ENCODE assay signal across 1 cellular context in the genomic region with DNA sequence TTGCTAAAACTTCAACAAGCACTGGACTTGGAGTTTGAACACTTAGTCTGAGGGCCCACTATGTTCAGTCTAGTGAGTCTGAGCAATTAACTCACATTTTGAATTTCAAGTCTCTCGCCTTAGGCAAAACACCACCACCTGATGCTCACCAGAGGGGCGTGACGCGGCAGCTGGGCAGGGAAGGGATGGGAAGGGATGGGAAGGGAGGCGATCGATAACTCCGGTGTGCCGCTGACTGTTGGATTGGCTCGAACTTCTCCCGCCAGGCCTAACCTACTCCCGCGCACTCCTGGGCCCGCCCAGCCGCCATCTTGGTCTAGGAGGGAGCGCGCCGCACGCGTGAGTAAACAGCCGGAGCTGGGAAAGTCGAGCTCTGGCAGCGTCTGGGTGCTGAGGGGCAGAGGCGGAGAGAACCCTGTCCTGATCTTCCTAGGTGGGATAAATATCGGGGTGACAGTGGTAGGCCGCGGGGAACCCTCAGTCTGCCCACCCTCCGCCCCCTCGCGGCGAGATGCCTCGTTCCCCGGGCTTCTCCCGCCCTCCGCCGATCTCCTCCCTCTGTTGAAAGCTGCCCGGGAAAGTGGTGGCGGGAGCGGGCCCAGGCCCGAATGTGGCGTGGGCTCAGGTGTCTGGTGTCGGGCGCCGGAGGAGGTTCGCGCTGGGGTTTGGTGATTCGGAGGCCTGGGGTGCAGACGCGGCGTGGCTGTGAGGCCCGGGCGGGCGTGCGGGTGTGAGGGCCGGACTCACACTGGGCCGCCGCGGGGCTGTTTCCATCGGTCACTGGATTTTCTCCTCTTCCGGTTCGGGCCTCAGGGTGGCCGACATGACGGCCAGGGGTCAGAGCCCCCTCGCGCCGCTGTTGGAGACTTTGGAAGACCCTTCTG.
TF ChIP-seq lines count a peak whose summit lies in the region.

A gene with protein sequence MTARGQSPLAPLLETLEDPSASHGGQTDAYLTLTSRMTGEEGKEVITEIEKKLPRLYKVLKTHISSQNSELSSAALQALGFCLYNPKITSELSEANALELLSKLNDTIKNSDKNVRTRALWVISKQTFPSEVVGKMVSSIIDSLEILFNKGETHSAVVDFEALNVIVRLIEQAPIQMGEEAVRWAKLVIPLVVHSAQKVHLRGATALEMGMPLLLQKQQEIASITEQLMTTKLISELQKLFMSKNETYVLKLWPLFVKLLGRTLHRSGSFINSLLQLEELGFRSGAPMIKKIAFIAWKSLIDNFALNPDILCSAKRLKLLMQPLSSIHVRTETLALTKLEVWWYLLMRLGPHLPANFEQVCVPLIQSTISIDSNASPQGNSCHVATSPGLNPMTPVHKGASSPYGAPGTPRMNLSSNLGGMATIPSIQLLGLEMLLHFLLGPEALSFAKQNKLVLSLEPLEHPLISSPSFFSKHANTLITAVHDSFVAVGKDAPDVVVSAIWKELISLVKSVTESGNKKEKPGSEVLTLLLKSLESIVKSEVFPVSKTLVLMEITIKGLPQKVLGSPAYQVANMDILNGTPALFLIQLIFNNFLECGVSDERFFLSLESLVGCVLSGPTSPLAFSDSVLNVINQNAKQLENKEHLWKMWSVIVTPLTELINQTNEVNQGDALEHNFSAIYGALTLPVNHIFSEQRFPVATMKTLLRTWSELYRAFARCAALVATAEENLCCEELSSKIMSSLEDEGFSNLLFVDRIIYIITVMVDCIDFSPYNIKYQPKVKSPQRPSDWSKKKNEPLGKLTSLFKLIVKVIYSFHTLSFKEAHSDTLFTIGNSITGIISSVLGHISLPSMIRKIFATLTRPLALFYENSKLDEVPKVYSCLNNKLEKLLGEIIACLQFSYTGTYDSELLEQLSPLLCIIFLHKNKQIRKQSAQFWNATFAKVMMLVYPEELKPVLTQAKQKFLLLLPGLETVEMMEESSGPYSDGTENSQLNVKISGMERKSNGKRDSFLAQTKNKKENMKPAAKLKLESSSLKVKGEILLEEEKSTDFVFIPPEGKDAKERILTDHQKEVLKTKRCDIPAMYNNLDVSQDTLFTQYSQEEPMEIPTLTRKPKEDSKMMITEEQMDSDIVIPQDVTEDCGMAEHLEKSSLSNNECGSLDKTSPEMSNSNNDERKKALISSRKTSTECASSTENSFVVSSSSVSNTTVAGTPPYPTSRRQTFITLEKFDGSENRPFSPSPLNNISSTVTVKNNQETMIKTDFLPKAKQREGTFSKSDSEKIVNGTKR (N-terminal part only) (plus strand): TSS at position 302 of the 884 bp plus-strand sequence. CDS start 522 bp downstream, at position 824.

TF ChIP-seq in HepG2, 621 proteins besides CTCF, POLR2A, EP300 and RAD21 (continued from another document and continues in another):
- peak; percentile 91; the same call in 1 of the 2 replicates for TF ChIP-seq NFKB2 (CRISPR knock-in tag; IDR thresholded peaks at IDR 0.05; ENCODE audit: borderline replicate concordance)
- no peak; the same call in 1 of the 2 replicates for TF ChIP-seq ZNF652 (CRISPR knock-in tag; IDR thresholded peaks at IDR 0.05; ENCODE audit: borderline replicate concordance, low read depth)
- peak; percentile 98 for TF ChIP-seq SALL2 (CRISPR knock-in tag; IDR thresholded peaks at IDR 0.05)
- no peak for TF ChIP-seq PAF1 (CRISPR knock-in tag; IDR thresholded peaks at IDR 0.05)
- TF ChIP-seq MEIS1 (CRISPR knock-in tag; IDR thresholded peaks at IDR 0.05; ENCODE audit: borderline replicate concordance), result no peak
- TF ChIP-seq JUNB (CRISPR knock-in tag; IDR thresholded peaks at IDR 0.05; ENCODE audit: borderline replicate concordance), result peak; percentile 9; the same call in 1 of the 2 replicates
- TF ChIP-seq, protein P1, sequence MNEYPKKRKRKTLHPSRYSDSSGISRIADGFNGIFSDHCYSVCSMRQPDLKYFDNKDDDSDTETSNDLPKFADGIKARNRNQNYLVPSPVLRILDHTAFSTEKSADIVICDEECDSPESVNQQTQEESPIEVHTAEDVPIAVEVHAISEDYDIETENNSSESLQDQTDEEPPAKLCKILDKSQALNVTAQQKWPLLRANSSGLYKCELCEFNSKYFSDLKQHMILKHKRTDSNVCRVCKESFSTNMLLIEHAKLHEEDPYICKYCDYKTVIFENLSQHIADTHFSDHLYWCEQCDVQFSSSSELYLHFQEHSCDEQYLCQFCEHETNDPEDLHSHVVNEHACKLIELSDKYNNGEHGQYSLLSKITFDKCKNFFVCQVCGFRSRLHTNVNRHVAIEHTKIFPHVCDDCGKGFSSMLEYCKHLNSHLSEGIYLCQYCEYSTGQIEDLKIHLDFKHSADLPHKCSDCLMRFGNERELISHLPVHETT (CRISPR knock-in tag; conservative IDR thresholded peaks at IDR 0.05), result peak; percentile 61; the same call in 1 of the 2 replicates
- TF ChIP-seq, protein P2, sequence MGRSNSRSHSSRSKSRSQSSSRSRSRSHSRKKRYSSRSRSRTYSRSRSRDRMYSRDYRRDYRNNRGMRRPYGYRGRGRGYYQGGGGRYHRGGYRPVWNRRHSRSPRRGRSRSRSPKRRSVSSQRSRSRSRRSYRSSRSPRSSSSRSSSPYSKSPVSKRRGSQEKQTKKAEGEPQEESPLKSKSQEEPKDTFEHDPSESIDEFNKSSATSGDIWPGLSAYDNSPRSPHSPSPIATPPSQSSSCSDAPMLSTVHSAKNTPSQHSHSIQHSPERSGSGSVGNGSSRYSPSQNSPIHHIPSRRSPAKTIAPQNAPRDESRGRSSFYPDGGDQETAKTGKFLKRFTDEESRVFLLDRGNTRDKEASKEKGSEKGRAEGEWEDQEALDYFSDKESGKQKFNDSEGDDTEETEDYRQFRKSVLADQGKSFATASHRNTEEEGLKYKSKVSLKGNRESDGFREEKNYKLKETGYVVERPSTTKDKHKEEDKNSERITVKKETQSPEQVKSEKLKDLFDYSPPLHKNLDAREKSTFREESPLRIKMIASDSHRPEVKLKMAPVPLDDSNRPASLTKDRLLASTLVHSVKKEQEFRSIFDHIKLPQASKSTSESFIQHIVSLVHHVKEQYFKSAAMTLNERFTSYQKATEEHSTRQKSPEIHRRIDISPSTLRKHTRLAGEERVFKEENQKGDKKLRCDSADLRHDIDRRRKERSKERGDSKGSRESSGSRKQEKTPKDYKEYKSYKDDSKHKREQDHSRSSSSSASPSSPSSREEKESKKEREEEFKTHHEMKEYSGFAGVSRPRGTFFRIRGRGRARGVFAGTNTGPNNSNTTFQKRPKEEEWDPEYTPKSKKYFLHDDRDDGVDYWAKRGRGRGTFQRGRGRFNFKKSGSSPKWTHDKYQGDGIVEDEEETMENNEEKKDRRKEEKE (IDR thresholded peaks at IDR 0.05), result no peak
- TF ChIP-seq ZBTB7B (CRISPR knock-in tag; IDR thresholded peaks at IDR 0.05), result peak; percentile 26
- peak; percentile 80 for TF ChIP-seq ZNF607 (CRISPR knock-in tag; IDR thresholded peaks at IDR 0.05; ENCODE audit: borderline replicate concordance)
- no peak for TF ChIP-seq MIER2 (CRISPR knock-in tag; IDR thresholded peaks at IDR 0.05)
- TF ChIP-seq FOXK2 (IDR thresholded peaks at IDR 0.05), result peak; percentile 63
- peak; percentile 82; the same call in 1 of the 2 replicates for TF ChIP-seq DNMT3B (CRISPR knock-in tag; conservative IDR thresholded peaks at IDR 0.05)
- no peak for TF ChIP-seq ZNF432 (CRISPR knock-in tag; IDR thresholded peaks at IDR 0.05; ENCODE audit: borderline replicate concordance)
- TF ChIP-seq, protein P3, sequence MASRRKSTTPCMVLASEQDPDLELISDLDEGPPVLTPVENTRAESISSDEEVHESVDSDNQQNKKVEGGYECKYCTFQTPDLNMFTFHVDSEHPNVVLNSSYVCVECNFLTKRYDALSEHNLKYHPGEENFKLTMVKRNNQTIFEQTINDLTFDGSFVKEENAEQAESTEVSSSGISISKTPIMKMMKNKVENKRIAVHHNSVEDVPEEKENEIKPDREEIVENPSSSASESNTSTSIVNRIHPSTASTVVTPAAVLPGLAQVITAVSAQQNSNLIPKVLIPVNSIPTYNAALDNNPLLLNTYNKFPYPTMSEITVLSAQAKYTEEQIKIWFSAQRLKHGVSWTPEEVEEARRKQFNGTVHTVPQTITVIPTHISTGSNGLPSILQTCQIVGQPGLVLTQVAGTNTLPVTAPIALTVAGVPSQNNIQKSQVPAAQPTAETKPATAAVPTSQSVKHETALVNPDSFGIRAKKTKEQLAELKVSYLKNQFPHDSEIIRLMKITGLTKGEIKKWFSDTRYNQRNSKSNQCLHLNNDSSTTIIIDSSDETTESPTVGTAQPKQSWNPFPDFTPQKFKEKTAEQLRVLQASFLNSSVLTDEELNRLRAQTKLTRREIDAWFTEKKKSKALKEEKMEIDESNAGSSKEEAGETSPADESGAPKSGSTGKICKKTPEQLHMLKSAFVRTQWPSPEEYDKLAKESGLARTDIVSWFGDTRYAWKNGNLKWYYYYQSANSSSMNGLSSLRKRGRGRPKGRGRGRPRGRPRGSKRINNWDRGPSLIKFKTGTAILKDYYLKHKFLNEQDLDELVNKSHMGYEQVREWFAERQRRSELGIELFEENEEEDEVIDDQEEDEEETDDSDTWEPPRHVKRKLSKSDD (CRISPR knock-in tag; IDR thresholded peaks at IDR 0.05; ENCODE audit: low read depth), result peak; percentile 98
- peak; percentile 38 for TF ChIP-seq HNF4A (CRISPR knock-in tag; IDR thresholded peaks at IDR 0.05)
- peak; percentile 87 for TF ChIP-seq ZMAT3 (CRISPR knock-in tag; conservative IDR thresholded peaks at IDR 0.05)
- TF ChIP-seq, protein P4, sequence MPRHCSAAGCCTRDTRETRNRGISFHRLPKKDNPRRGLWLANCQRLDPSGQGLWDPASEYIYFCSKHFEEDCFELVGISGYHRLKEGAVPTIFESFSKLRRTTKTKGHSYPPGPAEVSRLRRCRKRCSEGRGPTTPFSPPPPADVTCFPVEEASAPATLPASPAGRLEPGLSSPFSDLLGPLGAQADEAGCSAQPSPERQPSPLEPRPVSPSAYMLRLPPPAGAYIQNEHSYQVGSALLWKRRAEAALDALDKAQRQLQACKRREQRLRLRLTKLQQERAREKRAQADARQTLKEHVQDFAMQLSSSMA (CRISPR knock-in tag; IDR thresholded peaks at IDR 0.05), result peak; percentile 68; the same call in 1 of the 2 replicates
- TF ChIP-seq, protein P5, sequence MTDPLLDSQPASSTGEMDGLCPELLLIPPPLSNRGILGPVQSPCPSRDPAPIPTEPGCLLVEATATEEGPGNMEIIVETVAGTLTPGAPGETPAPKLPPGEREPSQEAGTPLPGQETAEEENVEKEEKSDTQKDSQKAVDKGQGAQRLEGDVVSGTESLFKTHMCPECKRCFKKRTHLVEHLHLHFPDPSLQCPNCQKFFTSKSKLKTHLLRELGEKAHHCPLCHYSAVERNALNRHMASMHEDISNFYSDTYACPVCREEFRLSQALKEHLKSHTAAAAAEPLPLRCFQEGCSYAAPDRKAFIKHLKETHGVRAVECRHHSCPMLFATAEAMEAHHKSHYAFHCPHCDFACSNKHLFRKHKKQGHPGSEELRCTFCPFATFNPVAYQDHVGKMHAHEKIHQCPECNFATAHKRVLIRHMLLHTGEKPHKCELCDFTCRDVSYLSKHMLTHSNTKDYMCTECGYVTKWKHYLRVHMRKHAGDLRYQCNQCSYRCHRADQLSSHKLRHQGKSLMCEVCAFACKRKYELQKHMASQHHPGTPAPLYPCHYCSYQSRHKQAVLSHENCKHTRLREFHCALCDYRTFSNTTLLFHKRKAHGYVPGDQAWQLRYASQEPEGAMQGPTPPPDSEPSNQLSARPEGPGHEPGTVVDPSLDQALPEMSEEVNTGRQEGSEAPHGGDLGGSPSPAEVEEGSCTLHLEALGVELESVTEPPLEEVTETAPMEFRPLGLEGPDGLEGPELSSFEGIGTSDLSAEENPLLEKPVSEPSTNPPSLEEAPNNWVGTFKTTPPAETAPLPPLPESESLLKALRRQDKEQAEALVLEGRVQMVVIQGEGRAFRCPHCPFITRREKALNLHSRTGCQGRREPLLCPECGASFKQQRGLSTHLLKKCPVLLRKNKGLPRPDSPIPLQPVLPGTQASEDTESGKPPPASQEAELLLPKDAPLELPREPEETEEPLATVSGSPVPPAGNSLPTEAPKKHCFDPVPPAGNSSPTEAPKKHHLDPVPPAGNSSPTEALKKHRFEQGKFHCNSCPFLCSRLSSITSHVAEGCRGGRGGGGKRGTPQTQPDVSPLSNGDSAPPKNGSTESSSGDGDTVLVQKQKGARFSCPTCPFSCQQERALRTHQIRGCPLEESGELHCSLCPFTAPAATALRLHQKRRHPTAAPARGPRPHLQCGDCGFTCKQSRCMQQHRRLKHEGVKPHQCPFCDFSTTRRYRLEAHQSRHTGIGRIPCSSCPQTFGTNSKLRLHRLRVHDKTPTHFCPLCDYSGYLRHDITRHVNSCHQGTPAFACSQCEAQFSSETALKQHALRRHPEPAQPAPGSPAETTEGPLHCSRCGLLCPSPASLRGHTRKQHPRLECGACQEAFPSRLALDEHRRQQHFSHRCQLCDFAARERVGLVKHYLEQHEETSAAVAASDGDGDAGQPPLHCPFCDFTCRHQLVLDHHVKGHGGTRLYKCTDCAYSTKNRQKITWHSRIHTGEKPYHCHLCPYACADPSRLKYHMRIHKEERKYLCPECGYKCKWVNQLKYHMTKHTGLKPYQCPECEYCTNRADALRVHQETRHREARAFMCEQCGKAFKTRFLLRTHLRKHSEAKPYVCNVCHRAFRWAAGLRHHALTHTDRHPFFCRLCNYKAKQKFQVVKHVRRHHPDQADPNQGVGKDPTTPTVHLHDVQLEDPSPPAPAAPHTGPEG (CRISPR knock-in tag; IDR thresholded peaks at IDR 0.05), result no peak
- TF ChIP-seq, protein P6, sequence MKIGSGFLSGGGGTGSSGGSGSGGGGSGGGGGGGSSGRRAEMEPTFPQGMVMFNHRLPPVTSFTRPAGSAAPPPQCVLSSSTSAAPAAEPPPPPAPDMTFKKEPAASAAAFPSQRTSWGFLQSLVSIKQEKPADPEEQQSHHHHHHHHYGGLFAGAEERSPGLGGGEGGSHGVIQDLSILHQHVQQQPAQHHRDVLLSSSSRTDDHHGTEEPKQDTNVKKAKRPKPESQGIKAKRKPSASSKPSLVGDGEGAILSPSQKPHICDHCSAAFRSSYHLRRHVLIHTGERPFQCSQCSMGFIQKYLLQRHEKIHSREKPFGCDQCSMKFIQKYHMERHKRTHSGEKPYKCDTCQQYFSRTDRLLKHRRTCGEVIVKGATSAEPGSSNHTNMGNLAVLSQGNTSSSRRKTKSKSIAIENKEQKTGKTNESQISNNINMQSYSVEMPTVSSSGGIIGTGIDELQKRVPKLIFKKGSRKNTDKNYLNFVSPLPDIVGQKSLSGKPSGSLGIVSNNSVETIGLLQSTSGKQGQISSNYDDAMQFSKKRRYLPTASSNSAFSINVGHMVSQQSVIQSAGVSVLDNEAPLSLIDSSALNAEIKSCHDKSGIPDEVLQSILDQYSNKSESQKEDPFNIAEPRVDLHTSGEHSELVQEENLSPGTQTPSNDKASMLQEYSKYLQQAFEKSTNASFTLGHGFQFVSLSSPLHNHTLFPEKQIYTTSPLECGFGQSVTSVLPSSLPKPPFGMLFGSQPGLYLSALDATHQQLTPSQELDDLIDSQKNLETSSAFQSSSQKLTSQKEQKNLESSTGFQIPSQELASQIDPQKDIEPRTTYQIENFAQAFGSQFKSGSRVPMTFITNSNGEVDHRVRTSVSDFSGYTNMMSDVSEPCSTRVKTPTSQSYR (CRISPR knock-in tag; IDR thresholded peaks at IDR 0.05; ENCODE audit: borderline replicate concordance), result peak; percentile 11; the same call in 1 of the 2 replicates
- TF ChIP-seq NFE2 (CRISPR knock-in tag; IDR thresholded peaks at IDR 0.05), result no peak
- no peak; the same call in 1 of the 2 replicates for TF ChIP-seq NFE2L2 (IDR thresholded peaks at IDR 0.05; ENCODE audit: low read length)
